Comparison of ENCODE assay signal across 1 cellular context in the genomic region with DNA sequence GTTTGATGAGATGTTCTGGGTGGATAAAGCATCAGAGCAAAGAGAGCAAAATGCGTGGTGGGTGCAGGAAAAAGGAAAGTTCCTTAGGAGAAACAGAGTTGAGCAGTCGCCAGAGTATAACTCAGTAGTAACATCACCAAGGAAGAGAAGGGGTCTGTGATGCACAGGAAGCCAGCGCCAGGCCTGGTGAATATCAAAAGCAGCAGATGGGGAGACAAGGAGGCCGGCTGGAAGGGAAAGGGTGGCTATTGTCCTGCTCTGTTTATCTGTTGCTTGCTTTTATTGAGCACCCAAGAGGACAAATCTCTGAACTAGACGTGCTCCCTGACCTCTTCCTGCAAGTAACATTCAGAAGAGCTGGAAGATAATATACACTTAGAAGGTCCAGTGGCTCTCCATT.
TF ChIP-seq lines count a peak whose summit lies in the region.

No MANE protein-coding gene starts in this region.

TF ChIP-seq in GM23338, 12 proteins besides CTCF, POLR2A, EP300 and RAD21 (continued from another document):
- TF ChIP-seq ZNF462 (CRISPR knock-in tag; IDR thresholded peaks at IDR 0.05), result peak; percentile 16; the same call in 1 of the 2 replicates
